Comparison of ENCODE assay signal across 23 cellular contexts in the genomic region with DNA sequence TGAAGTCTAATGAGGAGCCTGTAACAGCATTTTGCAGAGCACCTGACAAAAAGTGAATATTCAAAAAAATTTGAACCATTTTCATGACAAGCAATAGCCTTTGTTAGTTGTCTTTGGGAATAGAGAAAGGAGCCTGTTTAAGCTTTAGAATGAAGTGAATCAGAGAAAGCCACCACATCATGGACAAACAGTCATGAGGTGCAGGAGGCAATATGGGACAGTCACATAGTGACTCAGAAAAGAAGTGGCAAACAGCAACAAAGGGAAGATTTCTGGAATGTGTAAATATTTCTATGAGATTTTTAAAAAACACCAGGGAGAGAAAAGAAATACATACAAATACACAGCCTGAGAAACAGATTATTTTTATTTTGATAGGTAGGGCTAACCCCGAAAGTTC. TPM values are rescaled to one million over a fixed set of nuclear protein-coding genes. Genes with fewer than 3 reads are reported as not detected.
DNase-seq lines count a peak whose midpoint lies in the region; ATAC-seq, FAIRE-seq and TF ChIP-seq lines count a peak whose summit lies in the region.
"Had no signal": no experiment of that assay in that cellular context is flagged by ENCODE, and none has a peak within 500 bp of the region (broad histone marks: within the 10 kb centered on the region; RNA-seq: fewer than 3 reads in every experiment).

No MANE protein-coding gene starts in this region.

- H3K9me2 ChIP-seq in PC-3 (replicated peaks; ENCODE audit: low read length) = no peaks in the 10 kb centered on the region

- intact Hi-C loops in PC-3 (cut with micrococcal nuclease) = no loop called here

- DNase-seq in H54 (ENCODE audit: insufficient read length, low spot score) = no peak
- peak; percentile 38 for DNase-seq in PC-3
- peak; percentile 35 for DNase-seq in epithelial cell of esophagus (ENCODE audit: low read depth)
- peak; percentile 9 for DNase-seq in renal cortical epithelial cell (ENCODE audit: low read depth)
- no peak for DNase-seq in activated T-cell treated with anti-CD3 and anti-CD28 coated beads, Interleukin-2, amount 50 U/mL, for 24 hours
- DNase-seq: Caco-2; CD4-positive, CD25-positive, alpha-beta regulatory T cell; DMS153; MG63; NCI-H1048; NCI-H1436 treated with DMSO at 0.1 percent for 48 hours; NCI-H2029 treated with DMSO at 0.1 percent for 48 hours; NCI-H2171; NCI-H526; SIG-M5 had no signal

- H3K27ac Mint-ChIP-seq in activated T-cell treated with anti-CD3 and anti-CD28 coated beads, Interleukin-2, amount 50 U/mL, for 24 hours = no peak overlapping the region
- H3K27ac Mint-ChIP-seq: B cell; CD4-positive, CD25-positive, alpha-beta regulatory T cell had no signal

- H3K36me3 ChIP-seq in PC-3 (ENCODE audit: low read depth, low read length) = no peaks in the 10 kb centered on the region
- H3K36me3 ChIP-seq: MG63 had no signal

- no peaks in the 10 kb centered on the region for H3K9me3 ChIP-seq in PC-3 (ENCODE audit: low read length)
- H3K9me3 ChIP-seq: Caco-2, MG63 had no signal

- no peak overlapping the region for H3K27ac ChIP-seq in PC-3 (ENCODE audit: low read length)
- H3K27ac ChIP-seq: KMS-11, RWPE1 had no signal

- H3K79me2 ChIP-seq in PC-3 (ENCODE audit: low read length) = no peaks in the 10 kb centered on the region

- H3F3A ChIP-seq in PC-3 (ENCODE audit: low read length, unreplicated experiment) = no peaks in the 10 kb centered on the region

- CTCF ChIA-PET in PC-3 (lab: Charles Lee) = no interaction called here

- H3K4me3 ChIP-seq in PC-3 (ENCODE audit: low read length) = no peak overlapping the region
- no peak overlapping the region for H3K4me3 ChIP-seq in epithelial cell of esophagus (ENCODE audit: low read length)
- H3K4me3 ChIP-seq: MG63 had no signal

- H3K9me3 Mint-ChIP-seq in activated T-cell treated with anti-CD3 and anti-CD28 coated beads, Interleukin-2, amount 50 U/mL, for 24 hours = no peaks in the 10 kb centered on the region

- no peaks in the 10 kb centered on the region for H3K36me3 Mint-ChIP-seq in activated T-cell treated with anti-CD3 and anti-CD28 coated beads, Interleukin-2, amount 50 U/mL, for 24 hours (ENCODE audit: low read depth)
- H3K36me3 Mint-ChIP-seq: CD4-positive, CD25-positive, alpha-beta regulatory T cell had no signal

- TF ChIP-seq POLR2A in H54 (IDR thresholded peaks at IDR 0.05; ENCODE audit: low read depth, low read length) = no peak

- H4K20me1 ChIP-seq in PC-3 (ENCODE audit: low read length) = no peaks in the 10 kb centered on the region

- FAIRE-seq in H54 (lab: Jason Lieb, UNC) = peak; percentile 82
- FAIRE-seq: GM12892, H1 had no signal

- H3K27me3 ChIP-seq in PC-3 (ENCODE audit: low read length) = no peaks in the 10 kb centered on the region
- H3K27me3 ChIP-seq: MG63 had no signal

- H3K4me3 Mint-ChIP-seq in activated T-cell treated with anti-CD3 and anti-CD28 coated beads, Interleukin-2, amount 50 U/mL, for 24 hours = no peak overlapping the region
- H3K4me3 Mint-ChIP-seq: B cell; CD4-positive, CD25-positive, alpha-beta regulatory T cell had no signal

- no peak overlapping the region for H3K4me2 ChIP-seq in PC-3 (ENCODE audit: low read length)
- H3K4me2 ChIP-seq: KMS-11 had no signal

- peaks cover 11% of the 10 kb centered on the region for H3K27me3 Mint-ChIP-seq in activated T-cell treated with anti-CD3 and anti-CD28 coated beads, Interleukin-2, amount 50 U/mL, for 24 hours

- no peak overlapping the region for H3K9ac ChIP-seq in PC-3 (ENCODE audit: low read length)
- H3K9ac ChIP-seq: KMS-11 had no signal

- POLR2A ChIA-PET in PC-3 (lab: Charles Lee; ENCODE audit: unreplicated experiment) = no interaction called here

- peaks cover 12% of the 10 kb centered on the region for H3K4me1 ChIP-seq in PC-3 (ENCODE audit: insufficient read depth, low read length)
- H3K4me1 ChIP-seq: Caco-2 had no signal

- no peaks in the 10 kb centered on the region for H3K4me1 Mint-ChIP-seq in activated T-cell treated with anti-CD3 and anti-CD28 coated beads, Interleukin-2, amount 50 U/mL, for 24 hours (ENCODE audit: low read depth)
- H3K4me1 Mint-ChIP-seq: B cell; CD4-positive, CD25-positive, alpha-beta regulatory T cell had no signal

- no peak for TF ChIP-seq CTCF in PC-3 (conservative IDR thresholded peaks at IDR 0.05; ENCODE audit: low read depth, low read length)
- TF ChIP-seq CTCF in epithelial cell of esophagus (IDR thresholded peaks at IDR 0.05; ENCODE audit: insufficient read depth, low read depth, low read length, missing control alignments) = no peak

- ATAC-seq in PC-3 = peak; percentile 58
- ATAC-seq in SK-N-SH treated with all-trans-retinoic acid at 6 μM for 48 hours = no peak
- ATAC-seq in HG02870 (IDR thresholded peaks at IDR 0.05; ENCODE audit: unreplicated experiment) = no peak
- no peak for ATAC-seq in activated CD4-positive, CD25-positive, alpha-beta regulatory T cell treated with anti-CD3 and anti-CD28 coated beads, Interleukin-2, amount 50 U/mL, for 24 hours

- H2AFZ ChIP-seq in PC-3 (ENCODE audit: low read length) = no peak overlapping the region

- no TSS peak for BruUV-seq in PC-3 (replicated peaks; lab: Mats Ljungman, UMichigan)

TF ChIP-seq in SK-N-SH treated with all-trans-retinoic acid at 6 μM for 48 hours, 23 proteins besides CTCF, POLR2A, EP300 and RAD21:
- TF ChIP-seq ESRRG (CRISPR knock-in tag; IDR thresholded peaks at IDR 0.05) = no peak
- no peak for TF ChIP-seq ISL1 (CRISPR knock-in tag; IDR thresholded peaks at IDR 0.05)
- TF ChIP-seq, protein P1, sequence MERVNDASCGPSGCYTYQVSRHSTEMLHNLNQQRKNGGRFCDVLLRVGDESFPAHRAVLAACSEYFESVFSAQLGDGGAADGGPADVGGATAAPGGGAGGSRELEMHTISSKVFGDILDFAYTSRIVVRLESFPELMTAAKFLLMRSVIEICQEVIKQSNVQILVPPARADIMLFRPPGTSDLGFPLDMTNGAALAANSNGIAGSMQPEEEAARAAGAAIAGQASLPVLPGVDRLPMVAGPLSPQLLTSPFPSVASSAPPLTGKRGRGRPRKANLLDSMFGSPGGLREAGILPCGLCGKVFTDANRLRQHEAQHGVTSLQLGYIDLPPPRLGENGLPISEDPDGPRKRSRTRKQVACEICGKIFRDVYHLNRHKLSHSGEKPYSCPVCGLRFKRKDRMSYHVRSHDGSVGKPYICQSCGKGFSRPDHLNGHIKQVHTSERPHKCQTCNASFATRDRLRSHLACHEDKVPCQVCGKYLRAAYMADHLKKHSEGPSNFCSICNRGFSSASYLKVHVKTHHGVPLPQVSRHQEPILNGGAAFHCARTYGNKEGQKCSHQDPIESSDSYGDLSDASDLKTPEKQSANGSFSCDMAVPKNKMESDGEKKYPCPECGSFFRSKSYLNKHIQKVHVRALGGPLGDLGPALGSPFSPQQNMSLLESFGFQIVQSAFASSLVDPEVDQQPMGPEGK (CRISPR knock-in tag; IDR thresholded peaks at IDR 0.05; ENCODE audit: borderline replicate concordance) = no peak
- TF ChIP-seq BACH2 (CRISPR knock-in tag; IDR thresholded peaks at IDR 0.05; ENCODE audit: borderline replicate concordance) = no peak
- TF ChIP-seq RARB (CRISPR knock-in tag; IDR thresholded peaks at IDR 0.05) = no peak
- no peak for TF ChIP-seq TOX (CRISPR knock-in tag; IDR thresholded peaks at IDR 0.05; ENCODE audit: borderline replicate concordance)
- no peak for TF ChIP-seq GLIS3 (CRISPR knock-in tag; IDR thresholded peaks at IDR 0.05)
- no peak for TF ChIP-seq ZFP30 (CRISPR knock-in tag; IDR thresholded peaks at IDR 0.05)
- TF ChIP-seq, protein P2, sequence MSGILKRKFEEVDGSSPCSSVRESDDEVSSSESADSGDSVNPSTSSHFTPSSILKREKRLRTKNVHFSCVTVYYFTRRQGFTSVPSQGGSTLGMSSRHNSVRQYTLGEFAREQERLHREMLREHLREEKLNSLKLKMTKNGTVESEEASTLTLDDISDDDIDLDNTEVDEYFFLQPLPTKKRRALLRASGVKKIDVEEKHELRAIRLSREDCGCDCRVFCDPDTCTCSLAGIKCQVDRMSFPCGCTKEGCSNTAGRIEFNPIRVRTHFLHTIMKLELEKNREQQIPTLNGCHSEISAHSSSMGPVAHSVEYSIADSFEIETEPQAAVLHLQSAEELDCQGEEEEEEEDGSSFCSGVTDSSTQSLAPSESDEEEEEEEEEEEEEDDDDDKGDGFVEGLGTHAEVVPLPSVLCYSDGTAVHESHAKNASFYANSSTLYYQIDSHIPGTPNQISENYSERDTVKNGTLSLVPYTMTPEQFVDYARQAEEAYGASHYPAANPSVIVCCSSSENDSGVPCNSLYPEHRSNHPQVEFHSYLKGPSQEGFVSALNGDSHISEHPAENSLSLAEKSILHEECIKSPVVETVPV (CRISPR knock-in tag; IDR thresholded peaks at IDR 0.05) = no peak
- TF ChIP-seq CSDC2 (CRISPR knock-in tag; IDR thresholded peaks at IDR 0.05) = no peak
- TF ChIP-seq, protein P3, sequence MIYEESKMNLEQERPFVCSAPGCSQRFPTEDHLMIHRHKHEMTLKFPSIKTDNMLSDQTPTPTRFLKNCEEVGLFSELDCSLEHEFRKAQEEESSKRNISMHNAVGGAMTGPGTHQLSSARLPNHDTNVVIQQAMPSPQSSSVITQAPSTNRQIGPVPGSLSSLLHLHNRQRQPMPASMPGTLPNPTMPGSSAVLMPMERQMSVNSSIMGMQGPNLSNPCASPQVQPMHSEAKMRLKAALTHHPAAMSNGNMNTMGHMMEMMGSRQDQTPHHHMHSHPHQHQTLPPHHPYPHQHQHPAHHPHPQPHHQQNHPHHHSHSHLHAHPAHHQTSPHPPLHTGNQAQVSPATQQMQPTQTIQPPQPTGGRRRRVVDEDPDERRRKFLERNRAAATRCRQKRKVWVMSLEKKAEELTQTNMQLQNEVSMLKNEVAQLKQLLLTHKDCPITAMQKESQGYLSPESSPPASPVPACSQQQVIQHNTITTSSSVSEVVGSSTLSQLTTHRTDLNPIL (CRISPR knock-in tag; IDR thresholded peaks at IDR 0.05; ENCODE audit: low read depth) = no peak
- no peak for TF ChIP-seq ARNTL (CRISPR knock-in tag; IDR thresholded peaks at IDR 0.05; ENCODE audit: borderline replicate concordance, low read depth)
- TF ChIP-seq ZNF70 (CRISPR knock-in tag; IDR thresholded peaks at IDR 0.05) = no peak
- TF ChIP-seq SNAI2 (CRISPR knock-in tag; IDR thresholded peaks at IDR 0.05) = no peak
- TF ChIP-seq ZNF8 (CRISPR knock-in tag; IDR thresholded peaks at IDR 0.05) = no peak
- no peak for TF ChIP-seq ZC3H10 (CRISPR knock-in tag; IDR thresholded peaks at IDR 0.05)

RNA-seq across cellular contexts. Expression of a gene that starts 6.6 kb away (rescaled TPM):
- total RNA-seq in PC-3 (2014; rRNA removed) (0.17 and 0.33 TPM in 2 replicates), renal cortical epithelial cell (0.20 TPM in 1 of 2 replicates, not detected in the other)
- total RNA-seq: CD4-positive, CD25-positive, alpha-beta regulatory T cell had no signal

Comparison
In these comparisons a context has a peak if more than half of its experiments do, and no peak if none do; other contexts are left out.
1. DNase-seq: peak in PC-3 (single experiment), epithelial cell of esophagus (single experiment) and renal cortical epithelial cell (single experiment); none in H54 (single experiment) and activated T-cell treated with anti-CD3 and anti-CD28 coated beads, Interleukin-2, amount 50 U/mL, for 24 hours (single experiment).